In the genomic region with DNA sequence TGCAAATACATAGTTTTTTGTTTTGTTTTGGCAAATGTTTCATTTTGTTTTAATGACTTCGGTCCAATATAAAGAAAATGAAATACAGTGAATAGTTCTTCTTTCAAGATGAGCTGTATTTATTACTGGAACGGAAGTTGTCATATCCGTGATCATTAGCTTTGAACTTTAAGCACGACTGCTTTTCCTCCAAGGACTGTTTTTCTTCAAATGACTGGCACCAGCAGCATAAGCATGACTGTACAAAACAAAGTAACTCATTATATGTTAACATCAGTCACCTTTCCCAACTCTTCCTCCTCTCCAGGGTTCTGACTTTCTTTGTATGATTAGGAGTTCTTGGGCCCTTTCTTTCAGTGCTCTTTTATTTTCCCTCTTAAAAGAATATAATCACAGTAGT, we compare ENCODE assay signal across 2 cellular contexts.
TF ChIP-seq lines count a peak whose summit lies in the region.

No MANE protein-coding gene starts in this region.

TF ChIP-seq in GM12878, 131 proteins besides CTCF, POLR2A, EP300 and RAD21 (continued from another document and continues in another):
- TF ChIP-seq, protein P1, sequence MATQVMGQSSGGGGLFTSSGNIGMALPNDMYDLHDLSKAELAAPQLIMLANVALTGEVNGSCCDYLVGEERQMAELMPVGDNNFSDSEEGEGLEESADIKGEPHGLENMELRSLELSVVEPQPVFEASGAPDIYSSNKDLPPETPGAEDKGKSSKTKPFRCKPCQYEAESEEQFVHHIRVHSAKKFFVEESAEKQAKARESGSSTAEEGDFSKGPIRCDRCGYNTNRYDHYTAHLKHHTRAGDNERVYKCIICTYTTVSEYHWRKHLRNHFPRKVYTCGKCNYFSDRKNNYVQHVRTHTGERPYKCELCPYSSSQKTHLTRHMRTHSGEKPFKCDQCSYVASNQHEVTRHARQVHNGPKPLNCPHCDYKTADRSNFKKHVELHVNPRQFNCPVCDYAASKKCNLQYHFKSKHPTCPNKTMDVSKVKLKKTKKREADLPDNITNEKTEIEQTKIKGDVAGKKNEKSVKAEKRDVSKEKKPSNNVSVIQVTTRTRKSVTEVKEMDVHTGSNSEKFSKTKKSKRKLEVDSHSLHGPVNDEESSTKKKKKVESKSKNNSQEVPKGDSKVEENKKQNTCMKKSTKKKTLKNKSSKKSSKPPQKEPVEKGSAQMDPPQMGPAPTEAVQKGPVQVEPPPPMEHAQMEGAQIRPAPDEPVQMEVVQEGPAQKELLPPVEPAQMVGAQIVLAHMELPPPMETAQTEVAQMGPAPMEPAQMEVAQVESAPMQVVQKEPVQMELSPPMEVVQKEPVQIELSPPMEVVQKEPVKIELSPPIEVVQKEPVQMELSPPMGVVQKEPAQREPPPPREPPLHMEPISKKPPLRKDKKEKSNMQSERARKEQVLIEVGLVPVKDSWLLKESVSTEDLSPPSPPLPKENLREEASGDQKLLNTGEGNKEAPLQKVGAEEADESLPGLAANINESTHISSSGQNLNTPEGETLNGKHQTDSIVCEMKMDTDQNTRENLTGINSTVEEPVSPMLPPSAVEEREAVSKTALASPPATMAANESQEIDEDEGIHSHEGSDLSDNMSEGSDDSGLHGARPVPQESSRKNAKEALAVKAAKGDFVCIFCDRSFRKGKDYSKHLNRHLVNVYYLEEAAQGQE (IDR thresholded peaks at IDR 0.05; ENCODE audit: low read depth, low read length), result no peak
- TF ChIP-seq, protein P2, sequence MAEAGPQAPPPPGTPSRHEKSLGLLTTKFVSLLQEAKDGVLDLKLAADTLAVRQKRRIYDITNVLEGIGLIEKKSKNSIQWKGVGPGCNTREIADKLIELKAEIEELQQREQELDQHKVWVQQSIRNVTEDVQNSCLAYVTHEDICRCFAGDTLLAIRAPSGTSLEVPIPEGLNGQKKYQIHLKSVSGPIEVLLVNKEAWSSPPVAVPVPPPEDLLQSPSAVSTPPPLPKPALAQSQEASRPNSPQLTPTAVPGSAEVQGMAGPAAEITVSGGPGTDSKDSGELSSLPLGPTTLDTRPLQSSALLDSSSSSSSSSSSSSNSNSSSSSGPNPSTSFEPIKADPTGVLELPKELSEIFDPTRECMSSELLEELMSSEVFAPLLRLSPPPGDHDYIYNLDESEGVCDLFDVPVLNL (IDR thresholded peaks at IDR 0.05; ENCODE audit: low read depth, low read length), result no peak
- TF ChIP-seq WRNIP1 (IDR thresholded peaks at IDR 0.05; ENCODE audit: borderline replicate concordance, low read depth, low read length) (no peak), GATAD2B (conservative IDR thresholded peaks at IDR 0.05; ENCODE audit: low read depth) (no peak), JUNB (IDR thresholded peaks at IDR 0.05) (peak; percentile 96), SMC3 (IDR thresholded peaks at IDR 0.05; ENCODE audit: borderline replicate concordance, low read length) (no peak), HDGF (IDR thresholded peaks at IDR 0.05) (no peak), RFX5 (IDR thresholded peaks at IDR 0.05; ENCODE audit: low read depth, low read length) (no peak), PAX5 (IDR thresholded peaks at IDR 0.05; ENCODE audit: borderline replicate concordance, low read depth, low read length) (peak; percentile 64; the same call in 1 of the 2 replicates), CHD2 (IDR thresholded peaks at IDR 0.05; ENCODE audit: borderline replicate concordance, low read depth, low read length) (no peak), ETV6 (conservative IDR thresholded peaks at IDR 0.05 in 1 of 2, IDR thresholded peaks at IDR 0.05 in 1 of 2; ENCODE audit: borderline replicate concordance in 1 of 2, low read depth in 1 of 2) (peak in 1 of 2 experiments; percentile 93; a peak in 2 of 4 replicates), TCF7 (IDR thresholded peaks at IDR 0.05; ENCODE audit: borderline replicate concordance) (peak; percentile 96), TAF1 (IDR thresholded peaks at IDR 0.05; ENCODE audit: borderline replicate concordance, low read depth, low read length) (no peak)
- TF ChIP-seq, protein P3, sequence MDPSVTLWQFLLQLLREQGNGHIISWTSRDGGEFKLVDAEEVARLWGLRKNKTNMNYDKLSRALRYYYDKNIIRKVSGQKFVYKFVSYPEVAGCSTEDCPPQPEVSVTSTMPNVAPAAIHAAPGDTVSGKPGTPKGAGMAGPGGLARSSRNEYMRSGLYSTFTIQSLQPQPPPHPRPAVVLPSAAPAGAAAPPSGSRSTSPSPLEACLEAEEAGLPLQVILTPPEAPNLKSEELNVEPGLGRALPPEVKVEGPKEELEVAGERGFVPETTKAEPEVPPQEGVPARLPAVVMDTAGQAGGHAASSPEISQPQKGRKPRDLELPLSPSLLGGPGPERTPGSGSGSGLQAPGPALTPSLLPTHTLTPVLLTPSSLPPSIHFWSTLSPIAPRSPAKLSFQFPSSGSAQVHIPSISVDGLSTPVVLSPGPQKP (IDR thresholded peaks at IDR 0.05; ENCODE audit: low read depth, low read length), result no peak
- TF ChIP-seq, protein P4, sequence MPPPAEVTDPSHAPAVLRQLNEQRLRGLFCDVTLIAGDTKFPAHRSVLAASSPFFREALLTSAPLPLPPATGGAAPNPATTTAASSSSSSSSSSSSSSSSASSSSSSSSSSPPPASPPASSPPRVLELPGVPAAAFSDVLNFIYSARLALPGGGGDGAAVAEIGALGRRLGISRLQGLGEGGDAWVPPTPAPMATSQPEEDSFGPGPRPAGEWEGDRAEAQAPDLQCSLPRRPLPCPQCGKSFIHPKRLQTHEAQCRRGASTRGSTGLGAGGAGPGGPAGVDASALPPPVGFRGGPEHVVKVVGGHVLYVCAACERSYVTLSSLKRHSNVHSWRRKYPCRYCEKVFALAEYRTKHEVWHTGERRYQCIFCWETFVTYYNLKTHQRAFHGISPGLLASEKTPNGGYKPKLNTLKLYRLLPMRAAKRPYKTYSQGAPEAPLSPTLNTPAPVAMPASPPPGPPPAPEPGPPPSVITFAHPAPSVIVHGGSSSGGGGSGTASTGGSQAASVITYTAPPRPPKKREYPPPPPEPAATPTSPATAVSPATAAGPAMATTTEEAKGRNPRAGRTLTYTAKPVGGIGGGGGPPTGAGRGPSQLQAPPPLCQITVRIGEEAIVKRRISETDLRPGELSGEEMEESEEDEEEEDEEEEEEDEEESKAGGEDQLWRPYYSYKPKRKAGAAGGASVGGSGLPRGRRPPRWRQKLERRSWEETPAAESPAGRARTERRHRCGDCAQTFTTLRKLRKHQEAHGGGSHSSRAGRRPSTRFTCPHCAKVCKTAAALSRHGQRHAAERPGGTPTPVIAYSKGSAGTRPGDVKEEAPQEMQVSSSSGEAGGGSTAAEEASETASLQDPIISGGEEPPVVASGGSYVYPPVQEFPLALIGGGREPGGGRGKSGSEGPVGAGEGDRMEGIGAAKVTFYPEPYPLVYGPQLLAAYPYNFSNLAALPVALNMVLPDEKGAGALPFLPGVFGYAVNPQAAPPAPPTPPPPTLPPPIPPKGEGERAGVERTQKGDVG (CRISPR knock-in tag; IDR thresholded peaks at IDR 0.05), result no peak

TF ChIP-seq in HEK293T, 16 proteins besides CTCF, POLR2A, EP300 and RAD21 (continued from another document):
- no peak for TF ChIP-seq LEF1 (IDR thresholded peaks at IDR 0.05; ENCODE audit: borderline replicate concordance)
- TF ChIP-seq SUZ12 (IDR thresholded peaks at IDR 0.05), result no peak
